ENCODE assay signal across 17 cellular contexts in the genomic region with DNA sequence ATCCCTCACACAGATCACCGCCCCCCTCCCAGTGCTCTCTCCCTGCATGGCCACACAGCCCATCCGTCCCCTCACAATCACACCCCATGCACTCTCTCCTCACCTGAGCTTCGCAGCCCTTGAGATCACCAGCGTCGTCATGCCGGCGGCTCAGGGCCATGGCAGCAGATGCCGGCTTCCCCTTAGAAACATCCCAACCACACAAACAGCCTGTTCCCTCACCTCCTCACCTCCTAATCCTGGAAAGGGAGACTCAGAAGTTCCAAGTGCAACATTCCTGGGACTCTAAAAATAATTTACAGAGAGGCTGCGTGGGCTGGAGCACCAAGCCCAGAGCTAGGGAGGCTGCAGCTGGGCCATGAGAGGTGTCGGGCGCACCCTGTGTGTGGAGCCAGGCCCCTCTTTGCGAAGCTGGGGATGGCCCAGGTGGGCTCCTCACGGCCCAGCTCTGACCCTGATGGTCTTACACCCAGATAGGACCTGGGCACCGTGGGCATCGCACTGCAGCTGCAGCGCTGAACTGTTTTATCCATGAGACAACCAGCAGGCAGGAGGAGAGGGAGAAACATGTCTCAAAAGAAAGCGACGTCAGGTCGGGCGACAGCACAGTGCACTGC.
DNase-seq lines count a peak whose midpoint lies in the region; ATAC-seq and TF ChIP-seq lines count a peak whose summit lies in the region.
"Had no signal": no experiment of that assay in that cellular context is flagged by ENCODE, and none has a peak within 500 bp of the region (broad histone marks: within the 10 kb centered on the region; RNA-seq: fewer than 3 reads in every experiment).

No MANE protein-coding gene starts in this region.

- TF ChIP-seq CTCF in chondrocyte (IDR thresholded peaks at IDR 0.05) = no peak

- no peaks in the 10 kb centered on the region for H3K36me3 ChIP-seq in BLaER1
- H3K36me3 ChIP-seq: vagina had no signal

- no peaks in the 10 kb centered on the region for H4K20me1 ChIP-seq in BLaER1

- H3K9me3 Mint-ChIP-seq in chondrocyte (ENCODE audit: low read depth) = peaks cover under 1% of the 10 kb centered on the region

- no peak overlapping the region for H3K9ac ChIP-seq in BLaER1

- H3K36me3 Mint-ChIP-seq in chondrocyte (ENCODE audit: low read depth) = peaks cover 5% of the 10 kb centered on the region
- H3K36me3 Mint-ChIP-seq: activated naive CD8-positive, alpha-beta T cell had no signal

- H3K27ac ChIP-seq in BLaER1 = peak overlapping the region; percentile 87; the same call in 1 of the 2 replicates
- H3K27ac ChIP-seq: vagina had no signal

- ATAC-seq in sciatic nerve = peak; percentile 54
- no peak for ATAC-seq in HG03520 (IDR thresholded peaks at IDR 0.05; ENCODE audit: unreplicated experiment)
- no peak for ATAC-seq in GM18519 (IDR thresholded peaks at IDR 0.05; ENCODE audit: low FRiP score, unreplicated experiment)

- no peak overlapping the region for H3K4me3 Mint-ChIP-seq in chondrocyte (ENCODE audit: unreplicated experiment)
- H3K4me3 Mint-ChIP-seq: activated naive CD8-positive, alpha-beta T cell had no signal

- peaks cover 44% of the 10 kb centered on the region for H3K4me1 ChIP-seq in BLaER1
- H3K4me1 ChIP-seq: vagina had no signal

- H3K27me3 Mint-ChIP-seq in chondrocyte (ENCODE audit: low read depth) = peaks cover 11% of the 10 kb centered on the region
- H3K27me3 Mint-ChIP-seq: activated naive CD8-positive, alpha-beta T cell had no signal

- H3K4me1 Mint-ChIP-seq in chondrocyte (ENCODE audit: low read depth) = peaks cover 9% of the 10 kb centered on the region

- H3K9me3 ChIP-seq in BLaER1 = peaks cover 30% of the 10 kb centered on the region
- H3K9me3 ChIP-seq: vagina had no signal

- H3K27me3 ChIP-seq in BLaER1 = no peaks in the 10 kb centered on the region
- H3K27me3 ChIP-seq: vagina had no signal

- no peak overlapping the region for H3K4me3 ChIP-seq in BLaER1
- H3K4me3 ChIP-seq: vagina had no signal

- intact Hi-C loops in sciatic nerve (cut with DNase I) = no loop called here

- H3K27ac Mint-ChIP-seq in chondrocyte (ENCODE audit: unreplicated experiment) = no peak overlapping the region
- H3K27ac Mint-ChIP-seq: activated naive CD8-positive, alpha-beta T cell had no signal

- peak overlapping the region; percentile 78; the same call in 1 of the 2 replicates for H3K4me2 ChIP-seq in BLaER1

- DNase-seq in chondrocyte (ENCODE audit: low spot score) = peak; percentile 58
- peak; percentile 56 for DNase-seq in left kidney (ENCODE audit: low read depth, low spot score)
- DNase-seq in sciatic nerve (ENCODE audit: low spot score) = peak; percentile 42
- DNase-seq in COR-L47 (lab: John Stamatoyannopoulos, UW) = no peak
- DNase-seq in anterior cingulate cortex (lab: John Stamatoyannopoulos, UW) = no peak
- DNase-seq: ACHN; cortex of kidney; NCI-H1930; NCI-H226; SHP77 treated with DMSO at 0.1 percent for 48 hours; stimulated activated CD4-positive, alpha-beta T cell treated with anti-CD3 and anti-CD28 coated beads, Interleukin-15, amount 100 ng/mL, for 24 hours; stimulated activated CD8-positive, alpha-beta memory T cell treated with anti-CD3 and anti-CD28 coated beads, Interleukin-4, amount 100 ng/mL, for 48 hours had no signal

Comparison
In these comparisons a context has a peak if more than half of its experiments do, and no peak if none do; other contexts are left out.
1. DNase-seq: peak in chondrocyte (single experiment), left kidney (single experiment) and sciatic nerve (single experiment); none in COR-L47 (single experiment) and anterior cingulate cortex (0 of 58).